Comparison of ENCODE assay signal across 1 cellular context in genomic region chr6:28349892-28350737, GRCh38.
TF ChIP-seq lines count a peak whose summit lies in the region.

Gene ZKSCAN3, plus strand, starts transcription at chr6:28349947. Its CDS starts 9,640 bp downstream, at chr6:28359587.

TF ChIP-seq in H1, 55 proteins besides CTCF, POLR2A, EP300 and RAD21:
- TF ChIP-seq, protein P1, sequence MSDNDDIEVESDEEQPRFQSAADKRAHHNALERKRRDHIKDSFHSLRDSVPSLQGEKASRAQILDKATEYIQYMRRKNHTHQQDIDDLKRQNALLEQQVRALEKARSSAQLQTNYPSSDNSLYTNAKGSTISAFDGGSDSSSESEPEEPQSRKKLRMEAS (IDR thresholded peaks at IDR 0.05): no peak
- no peak for TF ChIP-seq BCL11A (IDR thresholded peaks at IDR 0.05; ENCODE audit: low read depth in 2 of 2, low read length in 2 of 2)
- TF ChIP-seq ATF2 (IDR thresholded peaks at IDR 0.05; ENCODE audit: low read length): no peak
- peak; percentile 60 for TF ChIP-seq KDM4A (IDR thresholded peaks at IDR 0.05; ENCODE audit: low read depth, low read length, severe bottlenecking)
- TF ChIP-seq TBP (IDR thresholded peaks at IDR 0.05; ENCODE audit: low read depth, low read length): peak; percentile 77; the same call in 1 of the 2 replicates
- TF ChIP-seq EZH2 (IDR thresholded peaks at IDR 0.05; ENCODE audit: low read depth, low read length, severe bottlenecking): no peak
- peak; percentile 30 for TF ChIP-seq SAP30 (IDR thresholded peaks at IDR 0.05; ENCODE audit: insufficient read depth, insufficient replicate concordance, low read length)
- TF ChIP-seq SP2 (IDR thresholded peaks at IDR 0.05; ENCODE audit: low read length): peak; percentile 82
- no peak for TF ChIP-seq CBX5 (IDR thresholded peaks at IDR 0.05; ENCODE audit: low read depth, low read length)
- no peak for TF ChIP-seq GTF2F1 (IDR thresholded peaks at IDR 0.05; ENCODE audit: borderline replicate concordance, low read depth, low read length)
- no peak for TF ChIP-seq KDM5A (IDR thresholded peaks at IDR 0.05; ENCODE audit: low read length)
- no peak for TF ChIP-seq HDAC6 (IDR thresholded peaks at IDR 0.05; ENCODE audit: low read depth, low read length)
- no peak for TF ChIP-seq TAF7 (optimal IDR thresholded peaks at IDR 0.05; ENCODE audit: borderline replicate concordance, low read depth, low read length)
- peak; percentile 96 for TF ChIP-seq RBBP5 (IDR thresholded peaks at IDR 0.05; ENCODE audit: borderline replicate concordance, low read depth, low read length)
- TF ChIP-seq SP1 (IDR thresholded peaks at IDR 0.05; ENCODE audit: low read depth, low read length): no peak
- TF ChIP-seq ZNF274 (IDR thresholded peaks at IDR 0.05; ENCODE audit: borderline replicate concordance, extremely low read depth, low read length): no peak
- TF ChIP-seq YY1 (IDR thresholded peaks at IDR 0.05; ENCODE audit: low read depth, low read length): no peak
- no peak for TF ChIP-seq POU5F1 (IDR thresholded peaks at IDR 0.05; ENCODE audit: low read depth, low read length)
- TF ChIP-seq, protein P2, sequence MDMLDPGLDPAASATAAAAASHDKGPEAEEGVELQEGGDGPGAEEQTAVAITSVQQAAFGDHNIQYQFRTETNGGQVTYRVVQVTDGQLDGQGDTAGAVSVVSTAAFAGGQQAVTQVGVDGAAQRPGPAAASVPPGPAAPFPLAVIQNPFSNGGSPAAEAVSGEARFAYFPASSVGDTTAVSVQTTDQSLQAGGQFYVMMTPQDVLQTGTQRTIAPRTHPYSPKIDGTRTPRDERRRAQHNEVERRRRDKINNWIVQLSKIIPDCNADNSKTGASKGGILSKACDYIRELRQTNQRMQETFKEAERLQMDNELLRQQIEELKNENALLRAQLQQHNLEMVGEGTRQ (IDR thresholded peaks at IDR 0.05; ENCODE audit: low read length): no peak
- TF ChIP-seq, protein P3, sequence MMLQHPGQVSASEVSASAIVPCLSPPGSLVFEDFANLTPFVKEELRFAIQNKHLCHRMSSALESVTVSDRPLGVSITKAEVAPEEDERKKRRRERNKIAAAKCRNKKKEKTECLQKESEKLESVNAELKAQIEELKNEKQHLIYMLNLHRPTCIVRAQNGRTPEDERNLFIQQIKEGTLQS (IDR thresholded peaks at IDR 0.05; ENCODE audit: insufficient read depth, low read depth, low read length): no peak
- no peak for TF ChIP-seq KDM1A (IDR thresholded peaks at IDR 0.05; ENCODE audit: borderline replicate concordance, low read length)
- no peak for TF ChIP-seq SRF (IDR thresholded peaks at IDR 0.05; ENCODE audit: low read depth, low read length)
- TF ChIP-seq TEAD4 (IDR thresholded peaks at IDR 0.05; ENCODE audit: low read depth, low read length): no peak
- no peak for TF ChIP-seq FOSL1 (IDR thresholded peaks at IDR 0.05; ENCODE audit: insufficient read depth, low read depth, low read length)
- no peak for TF ChIP-seq SP4 (IDR thresholded peaks at IDR 0.05; ENCODE audit: low read length)
- no peak for TF ChIP-seq TCF12 (IDR thresholded peaks at IDR 0.05; ENCODE audit: low read depth, low read length)
- TF ChIP-seq BACH1 (IDR thresholded peaks at IDR 0.05; ENCODE audit: low read length): no peak
- peak; percentile 84; the same call in 1 of the 2 replicates for TF ChIP-seq TAF1 (IDR thresholded peaks at IDR 0.05; ENCODE audit: low read depth, low read length)
- TF ChIP-seq CEBPB (IDR thresholded peaks at IDR 0.05; ENCODE audit: low read depth, low read length): no peak
- TF ChIP-seq CHD2 (IDR thresholded peaks at IDR 0.05; ENCODE audit: low read length): no peak
- TF ChIP-seq POLR2AphosphoS5 (IDR thresholded peaks at IDR 0.05; ENCODE audit: low read depth, low read length): no peak; the same call in none of the 2 replicates
- TF ChIP-seq, protein P4, sequence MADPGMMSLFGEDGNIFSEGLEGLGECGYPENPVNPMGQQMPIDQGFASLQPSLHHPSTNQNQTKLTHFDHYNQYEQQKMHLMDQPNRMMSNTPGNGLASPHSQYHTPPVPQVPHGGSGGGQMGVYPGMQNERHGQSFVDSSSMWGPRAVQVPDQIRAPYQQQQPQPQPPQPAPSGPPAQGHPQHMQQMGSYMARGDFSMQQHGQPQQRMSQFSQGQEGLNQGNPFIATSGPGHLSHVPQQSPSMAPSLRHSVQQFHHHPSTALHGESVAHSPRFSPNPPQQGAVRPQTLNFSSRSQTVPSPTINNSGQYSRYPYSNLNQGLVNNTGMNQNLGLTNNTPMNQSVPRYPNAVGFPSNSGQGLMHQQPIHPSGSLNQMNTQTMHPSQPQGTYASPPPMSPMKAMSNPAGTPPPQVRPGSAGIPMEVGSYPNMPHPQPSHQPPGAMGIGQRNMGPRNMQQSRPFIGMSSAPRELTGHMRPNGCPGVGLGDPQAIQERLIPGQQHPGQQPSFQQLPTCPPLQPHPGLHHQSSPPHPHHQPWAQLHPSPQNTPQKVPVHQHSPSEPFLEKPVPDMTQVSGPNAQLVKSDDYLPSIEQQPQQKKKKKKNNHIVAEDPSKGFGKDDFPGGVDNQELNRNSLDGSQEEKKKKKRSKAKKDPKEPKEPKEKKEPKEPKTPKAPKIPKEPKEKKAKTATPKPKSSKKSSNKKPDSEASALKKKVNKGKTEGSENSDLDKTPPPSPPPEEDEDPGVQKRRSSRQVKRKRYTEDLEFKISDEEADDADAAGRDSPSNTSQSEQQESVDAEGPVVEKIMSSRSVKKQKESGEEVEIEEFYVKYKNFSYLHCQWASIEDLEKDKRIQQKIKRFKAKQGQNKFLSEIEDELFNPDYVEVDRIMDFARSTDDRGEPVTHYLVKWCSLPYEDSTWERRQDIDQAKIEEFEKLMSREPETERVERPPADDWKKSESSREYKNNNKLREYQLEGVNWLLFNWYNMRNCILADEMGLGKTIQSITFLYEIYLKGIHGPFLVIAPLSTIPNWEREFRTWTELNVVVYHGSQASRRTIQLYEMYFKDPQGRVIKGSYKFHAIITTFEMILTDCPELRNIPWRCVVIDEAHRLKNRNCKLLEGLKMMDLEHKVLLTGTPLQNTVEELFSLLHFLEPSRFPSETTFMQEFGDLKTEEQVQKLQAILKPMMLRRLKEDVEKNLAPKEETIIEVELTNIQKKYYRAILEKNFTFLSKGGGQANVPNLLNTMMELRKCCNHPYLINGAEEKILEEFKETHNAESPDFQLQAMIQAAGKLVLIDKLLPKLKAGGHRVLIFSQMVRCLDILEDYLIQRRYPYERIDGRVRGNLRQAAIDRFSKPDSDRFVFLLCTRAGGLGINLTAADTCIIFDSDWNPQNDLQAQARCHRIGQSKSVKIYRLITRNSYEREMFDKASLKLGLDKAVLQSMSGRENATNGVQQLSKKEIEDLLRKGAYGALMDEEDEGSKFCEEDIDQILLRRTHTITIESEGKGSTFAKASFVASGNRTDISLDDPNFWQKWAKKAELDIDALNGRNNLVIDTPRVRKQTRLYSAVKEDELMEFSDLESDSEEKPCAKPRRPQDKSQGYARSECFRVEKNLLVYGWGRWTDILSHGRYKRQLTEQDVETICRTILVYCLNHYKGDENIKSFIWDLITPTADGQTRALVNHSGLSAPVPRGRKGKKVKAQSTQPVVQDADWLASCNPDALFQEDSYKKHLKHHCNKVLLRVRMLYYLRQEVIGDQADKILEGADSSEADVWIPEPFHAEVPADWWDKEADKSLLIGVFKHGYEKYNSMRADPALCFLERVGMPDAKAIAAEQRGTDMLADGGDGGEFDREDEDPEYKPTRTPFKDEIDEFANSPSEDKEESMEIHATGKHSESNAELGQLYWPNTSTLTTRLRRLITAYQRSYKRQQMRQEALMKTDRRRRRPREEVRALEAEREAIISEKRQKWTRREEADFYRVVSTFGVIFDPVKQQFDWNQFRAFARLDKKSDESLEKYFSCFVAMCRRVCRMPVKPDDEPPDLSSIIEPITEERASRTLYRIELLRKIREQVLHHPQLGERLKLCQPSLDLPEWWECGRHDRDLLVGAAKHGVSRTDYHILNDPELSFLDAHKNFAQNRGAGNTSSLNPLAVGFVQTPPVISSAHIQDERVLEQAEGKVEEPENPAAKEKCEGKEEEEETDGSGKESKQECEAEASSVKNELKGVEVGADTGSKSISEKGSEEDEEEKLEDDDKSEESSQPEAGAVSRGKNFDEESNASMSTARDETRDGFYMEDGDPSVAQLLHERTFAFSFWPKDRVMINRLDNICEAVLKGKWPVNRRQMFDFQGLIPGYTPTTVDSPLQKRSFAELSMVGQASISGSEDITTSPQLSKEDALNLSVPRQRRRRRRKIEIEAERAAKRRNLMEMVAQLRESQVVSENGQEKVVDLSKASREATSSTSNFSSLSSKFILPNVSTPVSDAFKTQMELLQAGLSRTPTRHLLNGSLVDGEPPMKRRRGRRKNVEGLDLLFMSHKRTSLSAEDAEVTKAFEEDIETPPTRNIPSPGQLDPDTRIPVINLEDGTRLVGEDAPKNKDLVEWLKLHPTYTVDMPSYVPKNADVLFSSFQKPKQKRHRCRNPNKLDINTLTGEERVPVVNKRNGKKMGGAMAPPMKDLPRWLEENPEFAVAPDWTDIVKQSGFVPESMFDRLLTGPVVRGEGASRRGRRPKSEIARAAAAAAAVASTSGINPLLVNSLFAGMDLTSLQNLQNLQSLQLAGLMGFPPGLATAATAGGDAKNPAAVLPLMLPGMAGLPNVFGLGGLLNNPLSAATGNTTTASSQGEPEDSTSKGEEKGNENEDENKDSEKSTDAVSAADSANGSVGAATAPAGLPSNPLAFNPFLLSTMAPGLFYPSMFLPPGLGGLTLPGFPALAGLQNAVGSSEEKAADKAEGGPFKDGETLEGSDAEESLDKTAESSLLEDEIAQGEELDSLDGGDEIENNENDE (IDR thresholded peaks at IDR 0.05; ENCODE audit: insufficient replicate concordance, low read length): no peak
- TF ChIP-seq NANOG (IDR thresholded peaks at IDR 0.05; ENCODE audit: insufficient read depth, low read depth, low read length, poor library complexity, severe bottlenecking): no peak
- no peak for TF ChIP-seq SIX5 (IDR thresholded peaks at IDR 0.05; ENCODE audit: low read depth, low read length)
- TF ChIP-seq ASH2L (IDR thresholded peaks at IDR 0.05; ENCODE audit: low read length): peak; percentile 94
- TF ChIP-seq JUN (IDR thresholded peaks at IDR 0.05; ENCODE audit: low read depth, low read length): no peak
- TF ChIP-seq CBX8 (IDR thresholded peaks at IDR 0.05; ENCODE audit: borderline replicate concordance, low read depth, low read length): no peak
- TF ChIP-seq GABPA (IDR thresholded peaks at IDR 0.05; ENCODE audit: borderline replicate concordance, insufficient read depth, low read length): no peak
- no peak for TF ChIP-seq CTBP2 (IDR thresholded peaks at IDR 0.05; ENCODE audit: borderline replicate concordance, insufficient read depth, insufficient read length, low read length)
- no peak for TF ChIP-seq RXRA (IDR thresholded peaks at IDR 0.05; ENCODE audit: insufficient read depth, low read depth, low read length)
- TF ChIP-seq SIRT6 (IDR thresholded peaks at IDR 0.05; ENCODE audit: low read length): no peak
- TF ChIP-seq BRCA1 (IDR thresholded peaks at IDR 0.05; ENCODE audit: low read depth, low read length): no peak
- TF ChIP-seq PHF8 (conservative IDR thresholded peaks at IDR 0.05; ENCODE audit: low read depth, low read length): peak; percentile 83
- TF ChIP-seq, protein P5, sequence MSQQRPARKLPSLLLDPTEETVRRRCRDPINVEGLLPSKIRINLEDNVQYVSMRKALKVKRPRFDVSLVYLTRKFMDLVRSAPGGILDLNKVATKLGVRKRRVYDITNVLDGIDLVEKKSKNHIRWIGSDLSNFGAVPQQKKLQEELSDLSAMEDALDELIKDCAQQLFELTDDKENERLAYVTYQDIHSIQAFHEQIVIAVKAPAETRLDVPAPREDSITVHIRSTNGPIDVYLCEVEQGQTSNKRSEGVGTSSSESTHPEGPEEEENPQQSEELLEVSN (IDR thresholded peaks at IDR 0.05): no peak
- 0 out of 2 replicates have a peak, but pooled peaks have one; percentile 25 for TF ChIP-seq EGR1 (IDR thresholded peaks at IDR 0.05; ENCODE audit: borderline replicate concordance, low read depth, low read length)
- no peak for TF ChIP-seq NRF1 (IDR thresholded peaks at IDR 0.05; ENCODE audit: low read depth, low read length)
- peak; percentile 73 to 85; a peak in 1 of 4 replicates for TF ChIP-seq SIN3A (conservative IDR thresholded peaks at IDR 0.05 in 1 of 2, IDR thresholded peaks at IDR 0.05 in 1 of 2; ENCODE audit: low read depth in 1 of 2, low read length in 2 of 2)
- no peak for TF ChIP-seq HDAC2 (IDR thresholded peaks at IDR 0.05; ENCODE audit: borderline replicate concordance in 1 of 2, low read depth in 2 of 2, low read length in 2 of 2)
- TF ChIP-seq MAFK (IDR thresholded peaks at IDR 0.05; ENCODE audit: low read depth, low read length): no peak
- no peak for TF ChIP-seq JUND (IDR thresholded peaks at IDR 0.05; ENCODE audit: low read length)
- TF ChIP-seq CREB1 (IDR thresholded peaks at IDR 0.05): peak; percentile 16; the same call in 1 of the 2 replicates
- TF ChIP-seq CHD1 (IDR thresholded peaks at IDR 0.05; ENCODE audit: low read depth, low read length): no peak
- TF ChIP-seq RFX5 (IDR thresholded peaks at IDR 0.05; ENCODE audit: borderline replicate concordance, low read depth, low read length): no peak
- no peak for TF ChIP-seq SUZ12 (IDR thresholded peaks at IDR 0.05; ENCODE audit: low read length)
- no peak for TF ChIP-seq RNF2 (IDR thresholded peaks at IDR 0.05; ENCODE audit: borderline replicate concordance, low read depth, low read length, missing control alignments, poor library complexity, severe bottlenecking)
